1 cellular context compared by ENCODE assay signal in the genomic region with DNA sequence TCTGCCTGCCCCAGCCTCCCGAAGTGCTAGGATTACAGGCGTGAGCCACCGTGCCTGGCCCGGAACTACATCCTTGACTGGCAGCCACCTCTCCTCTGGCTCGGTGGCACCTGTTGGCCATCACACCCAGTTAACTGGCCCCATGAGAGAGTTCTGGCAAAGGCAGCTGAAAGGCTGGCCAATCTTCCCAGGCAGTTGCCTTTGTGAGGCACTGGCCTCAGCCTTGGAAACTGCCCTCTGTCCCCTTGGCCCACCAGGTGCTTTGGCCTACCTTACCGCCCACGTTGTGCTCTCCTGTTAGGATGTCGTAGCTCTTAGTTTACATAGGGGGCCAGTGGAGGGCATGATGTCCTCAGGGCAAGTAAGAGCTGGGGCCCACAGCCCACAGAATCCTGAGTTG.
TF ChIP-seq lines count a peak whose summit lies in the region.

No MANE protein-coding gene starts in this region.

TF ChIP-seq in H1, 55 proteins besides CTCF, POLR2A, EP300 and RAD21:
- TF ChIP-seq BACH1 (IDR thresholded peaks at IDR 0.05; ENCODE audit: low read length) (no peak), NANOG (IDR thresholded peaks at IDR 0.05; ENCODE audit: insufficient read depth, low read depth, low read length, poor library complexity, severe bottlenecking) (no peak), GABPA (IDR thresholded peaks at IDR 0.05; ENCODE audit: borderline replicate concordance, insufficient read depth, low read length) (no peak)
- TF ChIP-seq, protein P1, sequence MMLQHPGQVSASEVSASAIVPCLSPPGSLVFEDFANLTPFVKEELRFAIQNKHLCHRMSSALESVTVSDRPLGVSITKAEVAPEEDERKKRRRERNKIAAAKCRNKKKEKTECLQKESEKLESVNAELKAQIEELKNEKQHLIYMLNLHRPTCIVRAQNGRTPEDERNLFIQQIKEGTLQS (IDR thresholded peaks at IDR 0.05; ENCODE audit: insufficient read depth, low read depth, low read length) = no peak
- TF ChIP-seq, protein P2, sequence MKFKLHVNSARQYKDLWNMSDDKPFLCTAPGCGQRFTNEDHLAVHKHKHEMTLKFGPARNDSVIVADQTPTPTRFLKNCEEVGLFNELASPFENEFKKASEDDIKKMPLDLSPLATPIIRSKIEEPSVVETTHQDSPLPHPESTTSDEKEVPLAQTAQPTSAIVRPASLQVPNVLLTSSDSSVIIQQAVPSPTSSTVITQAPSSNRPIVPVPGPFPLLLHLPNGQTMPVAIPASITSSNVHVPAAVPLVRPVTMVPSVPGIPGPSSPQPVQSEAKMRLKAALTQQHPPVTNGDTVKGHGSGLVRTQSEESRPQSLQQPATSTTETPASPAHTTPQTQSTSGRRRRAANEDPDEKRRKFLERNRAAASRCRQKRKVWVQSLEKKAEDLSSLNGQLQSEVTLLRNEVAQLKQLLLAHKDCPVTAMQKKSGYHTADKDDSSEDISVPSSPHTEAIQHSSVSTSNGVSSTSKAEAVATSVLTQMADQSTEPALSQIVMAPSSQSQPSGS (IDR thresholded peaks at IDR 0.05; ENCODE audit: low read length) = no peak
